ENCODE assay signal across 24 cellular contexts in the genomic region with DNA sequence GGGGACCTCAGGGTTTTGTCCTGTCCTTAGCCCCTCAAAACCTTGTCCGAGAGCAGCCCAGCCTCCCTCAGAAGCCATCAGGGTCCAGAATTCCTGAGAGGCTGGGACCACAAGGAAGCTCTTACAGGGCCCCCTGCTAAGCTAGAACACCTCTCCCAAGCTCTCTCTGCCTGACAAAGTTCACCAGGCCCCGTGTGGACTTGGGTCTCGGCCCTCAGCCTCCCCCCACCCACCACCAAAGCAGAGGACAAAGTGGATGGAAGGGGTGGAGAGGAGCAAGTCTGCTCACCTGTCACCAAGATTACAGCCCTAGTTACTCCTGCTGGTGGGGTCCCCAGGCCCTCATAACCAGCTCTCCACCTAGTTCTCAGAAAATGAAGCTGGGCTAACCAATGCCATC.
"Had no signal": no experiment of that assay in that cellular context is flagged by ENCODE, and none has a peak within 500 bp of the region (broad histone marks: within the 10 kb centered on the region; RNA-seq: fewer than 3 reads in every experiment).

No MANE protein-coding gene starts in this region.

- DNase-seq: hippocampal formation; left ventricle myocardium inferior; midbrain; naive thymus-derived CD4-positive, alpha-beta T cell; nucleus accumbens; stimulated activated CD4-positive, alpha-beta T cell treated with anti-CD3 and anti-CD28 coated beads, Interleukin-12 subunit alpha, Interleukin-12 subunit beta, amount 100 ng/mL, for 4 hours; stimulated activated CD4-positive, alpha-beta T cell treated with anti-CD3 and anti-CD28 coated beads, Interleukin-15, amount 100 ng/mL, for 24 hours; stimulated activated CD4-positive, alpha-beta T cell treated with anti-CD3 and anti-CD28 coated beads, Interleukin-2, amount 100 ng/mL, for 24 hours; stimulated activated CD4-positive, alpha-beta T cell treated with anti-CD3 and anti-CD28 coated beads, Interleukin-4, amount 100 ng/mL, for 1 hour; stimulated activated naive B cell treated with anti-CD40 and anti-IgM and Interleukin-4, amounts not matched to agents 10 μg/mL and 1 μg/mL and 100 μg/mL, for 72 hours; stimulated activated naive CD8-positive, alpha-beta T cell treated with anti-CD3 and anti-CD28 coated beads, Interleukin-15, Interleukin-2, amounts not matched to agents 100 U/mL and 50 U/mL, for 24 hours; stomach; testis; transverse colon; upper lobe of left lung had no signal

- H3K4me1 ChIP-seq: testis, transverse colon had no signal

- H3K27me3 ChIP-seq: right atrium auricular region, stomach, testis, thyroid gland, transverse colon, upper lobe of left lung, vagina had no signal

- H3K36me3 Mint-ChIP-seq: naive thymus-derived CD4-positive, alpha-beta T cell; natural killer cell treated with Interleukin-12 subunit alpha and Interleukin-12 subunit beta and Interleukin-15 and Interleukin-18, amount 100 ng/mL, for 72 hours; stimulated activated naive B cell treated with anti-CD40 and anti-IgM and Interleukin-4, amounts not matched to agents 10 μg/mL and 1 μg/mL and 100 μg/mL, for 72 hours had no signal

- H3K9me3 Mint-ChIP-seq: naive thymus-derived CD4-positive, alpha-beta T cell; natural killer cell treated with Interleukin-12 subunit alpha and Interleukin-12 subunit beta and Interleukin-15 and Interleukin-18, amount 100 ng/mL, for 72 hours; stimulated activated naive B cell treated with anti-CD40 and anti-IgM and Interleukin-4, amounts not matched to agents 10 μg/mL and 1 μg/mL and 100 μg/mL, for 72 hours had no signal

- H3K9me3 ChIP-seq: left ventricle myocardium inferior, mucosa of descending colon, right atrium auricular region, stomach, testis, thyroid gland, transverse colon, upper lobe of left lung, vagina had no signal

- H3K4me3 ChIP-seq: left ventricle myocardium inferior, lung, mucosa of descending colon, right atrium auricular region, skin epidermis, stomach, testis, thyroid gland, transverse colon, upper lobe of left lung, vagina had no signal

- H3K4me3 Mint-ChIP-seq: naive thymus-derived CD4-positive, alpha-beta T cell; natural killer cell treated with Interleukin-12 subunit alpha and Interleukin-12 subunit beta and Interleukin-15 and Interleukin-18, amount 100 ng/mL, for 72 hours; stimulated activated naive B cell treated with anti-CD40 and anti-IgM and Interleukin-4, amounts not matched to agents 10 μg/mL and 1 μg/mL and 100 μg/mL, for 72 hours had no signal

- H3K27me3 Mint-ChIP-seq: naive thymus-derived CD4-positive, alpha-beta T cell; natural killer cell treated with Interleukin-12 subunit alpha and Interleukin-12 subunit beta and Interleukin-15 and Interleukin-18, amount 100 ng/mL, for 72 hours; progenitor cell of endocrine pancreas; stimulated activated naive B cell treated with anti-CD40 and anti-IgM and Interleukin-4, amounts not matched to agents 10 μg/mL and 1 μg/mL and 100 μg/mL, for 72 hours had no signal

- H3K27ac ChIP-seq: left ventricle myocardium inferior, right atrium auricular region, skin epidermis, stomach, testis, thyroid gland, transverse colon, upper lobe of left lung, vagina had no signal

- H3K27ac Mint-ChIP-seq: natural killer cell treated with Interleukin-12 subunit alpha and Interleukin-12 subunit beta and Interleukin-15 and Interleukin-18, amount 100 ng/mL, for 72 hours; progenitor cell of endocrine pancreas; stimulated activated naive B cell treated with anti-CD40 and anti-IgM and Interleukin-4, amounts not matched to agents 10 μg/mL and 1 μg/mL and 100 μg/mL, for 72 hours had no signal

- ATAC-seq: mucosa of descending colon; naive thymus-derived CD4-positive, alpha-beta T cell; natural killer cell treated with Interleukin-12 subunit alpha and Interleukin-12 subunit beta and Interleukin-15 and Interleukin-18, amount 100 ng/mL, for 72 hours; sciatic nerve; stimulated activated naive B cell treated with anti-CD40 and anti-IgM and Interleukin-4, amounts not matched to agents 10 μg/mL and 1 μg/mL and 100 μg/mL, for 72 hours; stimulated activated naive CD8-positive, alpha-beta T cell treated with anti-CD3 and anti-CD28 coated beads, Interleukin-15, Interleukin-2, amounts not matched to agents 100 U/mL and 50 U/mL, for 24 hours had no signal

- H3K36me3 ChIP-seq: left ventricle myocardium inferior, right atrium auricular region, stomach, thyroid gland, transverse colon, upper lobe of left lung, vagina had no signal
